ENCODE assay signal across 2 cellular contexts in the genomic region with DNA sequence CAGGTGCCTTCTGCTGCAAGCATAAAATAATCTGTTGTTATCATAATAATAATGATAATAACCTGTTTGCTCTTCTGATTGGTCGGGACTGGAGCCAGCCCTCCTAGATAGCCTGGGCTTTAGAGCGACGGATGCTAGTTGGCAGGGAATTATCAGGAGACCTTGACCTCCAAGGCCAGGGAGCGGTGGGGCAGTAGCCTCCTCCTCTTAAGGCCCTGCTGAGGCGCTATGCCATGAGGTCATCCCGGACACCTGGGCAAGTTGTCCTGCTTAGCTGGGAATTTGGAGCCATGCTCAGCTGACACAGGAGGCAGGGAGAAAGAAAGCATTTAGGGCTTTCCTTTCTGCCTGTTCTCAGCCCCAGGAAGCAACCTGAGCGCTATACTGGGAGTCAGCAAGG.
TF ChIP-seq lines count a peak whose summit lies in the region.

No MANE protein-coding gene starts in this region.

TF ChIP-seq in HepG2, 621 proteins besides CTCF, POLR2A, EP300 and RAD21:
- no peak for TF ChIP-seq KDM3A (CRISPR knock-in tag; IDR thresholded peaks at IDR 0.05; ENCODE audit: low read depth)
- TF ChIP-seq, protein P1, sequence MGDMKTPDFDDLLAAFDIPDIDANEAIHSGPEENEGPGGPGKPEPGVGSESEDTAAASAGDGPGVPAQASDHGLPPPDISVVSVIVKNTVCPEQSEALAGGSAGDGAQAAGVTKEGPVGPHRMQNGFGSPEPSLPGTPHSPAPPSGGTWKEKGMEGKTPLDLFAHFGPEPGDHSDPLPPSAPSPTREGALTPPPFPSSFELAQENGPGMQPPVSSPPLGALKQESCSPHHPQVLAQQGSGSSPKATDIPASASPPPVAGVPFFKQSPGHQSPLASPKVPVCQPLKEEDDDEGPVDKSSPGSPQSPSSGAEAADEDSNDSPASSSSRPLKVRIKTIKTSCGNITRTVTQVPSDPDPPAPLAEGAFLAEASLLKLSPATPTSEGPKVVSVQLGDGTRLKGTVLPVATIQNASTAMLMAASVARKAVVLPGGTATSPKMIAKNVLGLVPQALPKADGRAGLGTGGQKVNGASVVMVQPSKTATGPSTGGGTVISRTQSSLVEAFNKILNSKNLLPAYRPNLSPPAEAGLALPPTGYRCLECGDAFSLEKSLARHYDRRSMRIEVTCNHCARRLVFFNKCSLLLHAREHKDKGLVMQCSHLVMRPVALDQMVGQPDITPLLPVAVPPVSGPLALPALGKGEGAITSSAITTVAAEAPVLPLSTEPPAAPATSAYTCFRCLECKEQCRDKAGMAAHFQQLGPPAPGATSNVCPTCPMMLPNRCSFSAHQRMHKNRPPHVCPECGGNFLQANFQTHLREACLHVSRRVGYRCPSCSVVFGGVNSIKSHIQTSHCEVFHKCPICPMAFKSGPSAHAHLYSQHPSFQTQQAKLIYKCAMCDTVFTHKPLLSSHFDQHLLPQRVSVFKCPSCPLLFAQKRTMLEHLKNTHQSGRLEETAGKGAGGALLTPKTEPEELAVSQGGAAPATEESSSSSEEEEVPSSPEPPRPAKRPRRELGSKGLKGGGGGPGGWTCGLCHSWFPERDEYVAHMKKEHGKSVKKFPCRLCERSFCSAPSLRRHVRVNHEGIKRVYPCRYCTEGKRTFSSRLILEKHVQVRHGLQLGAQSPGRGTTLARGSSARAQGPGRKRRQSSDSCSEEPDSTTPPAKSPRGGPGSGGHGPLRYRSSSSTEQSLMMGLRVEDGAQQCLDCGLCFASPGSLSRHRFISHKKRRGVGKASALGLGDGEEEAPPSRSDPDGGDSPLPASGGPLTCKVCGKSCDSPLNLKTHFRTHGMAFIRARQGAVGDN (CRISPR knock-in tag; IDR thresholded peaks at IDR 0.05), result 0 out of 2 replicates have a peak, but pooled peaks have one; percentile 21
- TF ChIP-seq ZNF777 (CRISPR knock-in tag; IDR thresholded peaks at IDR 0.05), result no peak
- TF ChIP-seq RARA (CRISPR knock-in tag; IDR thresholded peaks at IDR 0.05), result peak; percentile 27; the same call in 1 of the 2 replicates
- 0 out of 2 replicates have a peak, but pooled peaks have one; percentile 34 for TF ChIP-seq NRL (CRISPR knock-in tag; IDR thresholded peaks at IDR 0.05; ENCODE audit: borderline replicate concordance)
- TF ChIP-seq FOXM1 (CRISPR knock-in tag; IDR thresholded peaks at IDR 0.05), result no peak
- TF ChIP-seq NFYB (CRISPR knock-in tag; IDR thresholded peaks at IDR 0.05), result 0 out of 2 replicates have a peak, but pooled peaks have one; percentile 14
- peak; percentile 48; the same call in 1 of the 2 replicates for TF ChIP-seq NR2F6 (IDR thresholded peaks at IDR 0.05)
- peak; percentile 58; the same call in 1 of the 2 replicates for TF ChIP-seq NR2F6 (CRISPR knock-in tag; IDR thresholded peaks at IDR 0.05)
- peak; percentile 32; the same call in 1 of the 2 replicates for TF ChIP-seq SALL1 (CRISPR knock-in tag; IDR thresholded peaks at IDR 0.05)
- peak in 1 of 2 experiments; percentile 55; a peak in 1 of 4 replicates for TF ChIP-seq NR2F1 (CRISPR knock-in tag; IDR thresholded peaks at IDR 0.05)
- TF ChIP-seq SIX4 (CRISPR knock-in tag; IDR thresholded peaks at IDR 0.05), result no peak
- no peak for TF ChIP-seq ZNF780A (CRISPR knock-in tag; IDR thresholded peaks at IDR 0.05)
- no peak for TF ChIP-seq GZF1 (CRISPR knock-in tag; IDR thresholded peaks at IDR 0.05)
- no peak for TF ChIP-seq ZSCAN9 (CRISPR knock-in tag; IDR thresholded peaks at IDR 0.05; ENCODE audit: borderline replicate concordance)
- 0 out of 2 replicates have a peak, but pooled peaks have one; percentile 22 for TF ChIP-seq RXRA (CRISPR knock-in tag; IDR thresholded peaks at IDR 0.05)
- TF ChIP-seq, protein P2, sequence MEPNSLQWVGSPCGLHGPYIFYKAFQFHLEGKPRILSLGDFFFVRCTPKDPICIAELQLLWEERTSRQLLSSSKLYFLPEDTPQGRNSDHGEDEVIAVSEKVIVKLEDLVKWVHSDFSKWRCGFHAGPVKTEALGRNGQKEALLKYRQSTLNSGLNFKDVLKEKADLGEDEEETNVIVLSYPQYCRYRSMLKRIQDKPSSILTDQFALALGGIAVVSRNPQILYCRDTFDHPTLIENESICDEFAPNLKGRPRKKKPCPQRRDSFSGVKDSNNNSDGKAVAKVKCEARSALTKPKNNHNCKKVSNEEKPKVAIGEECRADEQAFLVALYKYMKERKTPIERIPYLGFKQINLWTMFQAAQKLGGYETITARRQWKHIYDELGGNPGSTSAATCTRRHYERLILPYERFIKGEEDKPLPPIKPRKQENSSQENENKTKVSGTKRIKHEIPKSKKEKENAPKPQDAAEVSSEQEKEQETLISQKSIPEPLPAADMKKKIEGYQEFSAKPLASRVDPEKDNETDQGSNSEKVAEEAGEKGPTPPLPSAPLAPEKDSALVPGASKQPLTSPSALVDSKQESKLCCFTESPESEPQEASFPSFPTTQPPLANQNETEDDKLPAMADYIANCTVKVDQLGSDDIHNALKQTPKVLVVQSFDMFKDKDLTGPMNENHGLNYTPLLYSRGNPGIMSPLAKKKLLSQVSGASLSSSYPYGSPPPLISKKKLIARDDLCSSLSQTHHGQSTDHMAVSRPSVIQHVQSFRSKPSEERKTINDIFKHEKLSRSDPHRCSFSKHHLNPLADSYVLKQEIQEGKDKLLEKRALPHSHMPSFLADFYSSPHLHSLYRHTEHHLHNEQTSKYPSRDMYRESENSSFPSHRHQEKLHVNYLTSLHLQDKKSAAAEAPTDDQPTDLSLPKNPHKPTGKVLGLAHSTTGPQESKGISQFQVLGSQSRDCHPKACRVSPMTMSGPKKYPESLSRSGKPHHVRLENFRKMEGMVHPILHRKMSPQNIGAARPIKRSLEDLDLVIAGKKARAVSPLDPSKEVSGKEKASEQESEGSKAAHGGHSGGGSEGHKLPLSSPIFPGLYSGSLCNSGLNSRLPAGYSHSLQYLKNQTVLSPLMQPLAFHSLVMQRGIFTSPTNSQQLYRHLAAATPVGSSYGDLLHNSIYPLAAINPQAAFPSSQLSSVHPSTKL (CRISPR knock-in tag; IDR thresholded peaks at IDR 0.05), result peak; percentile 35
TF ChIP-seq in HepG2: peak in this region for 9.

TF ChIP-seq in SK-N-SH treated with all-trans-retinoic acid at 6 μM for 48 hours, 23 proteins besides CTCF, POLR2A, EP300 and RAD21:
- no peak for TF ChIP-seq GLIS3 (CRISPR knock-in tag; IDR thresholded peaks at IDR 0.05)
- TF ChIP-seq, protein P3, sequence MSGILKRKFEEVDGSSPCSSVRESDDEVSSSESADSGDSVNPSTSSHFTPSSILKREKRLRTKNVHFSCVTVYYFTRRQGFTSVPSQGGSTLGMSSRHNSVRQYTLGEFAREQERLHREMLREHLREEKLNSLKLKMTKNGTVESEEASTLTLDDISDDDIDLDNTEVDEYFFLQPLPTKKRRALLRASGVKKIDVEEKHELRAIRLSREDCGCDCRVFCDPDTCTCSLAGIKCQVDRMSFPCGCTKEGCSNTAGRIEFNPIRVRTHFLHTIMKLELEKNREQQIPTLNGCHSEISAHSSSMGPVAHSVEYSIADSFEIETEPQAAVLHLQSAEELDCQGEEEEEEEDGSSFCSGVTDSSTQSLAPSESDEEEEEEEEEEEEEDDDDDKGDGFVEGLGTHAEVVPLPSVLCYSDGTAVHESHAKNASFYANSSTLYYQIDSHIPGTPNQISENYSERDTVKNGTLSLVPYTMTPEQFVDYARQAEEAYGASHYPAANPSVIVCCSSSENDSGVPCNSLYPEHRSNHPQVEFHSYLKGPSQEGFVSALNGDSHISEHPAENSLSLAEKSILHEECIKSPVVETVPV (CRISPR knock-in tag; IDR thresholded peaks at IDR 0.05), result no peak
- no peak for TF ChIP-seq ARNTL (CRISPR knock-in tag; IDR thresholded peaks at IDR 0.05; ENCODE audit: borderline replicate concordance, low read depth)
- TF ChIP-seq ISL1 (CRISPR knock-in tag; IDR thresholded peaks at IDR 0.05), result no peak
- TF ChIP-seq OSR1 (CRISPR knock-in tag; IDR thresholded peaks at IDR 0.05), result no peak
- TF ChIP-seq, protein P4, sequence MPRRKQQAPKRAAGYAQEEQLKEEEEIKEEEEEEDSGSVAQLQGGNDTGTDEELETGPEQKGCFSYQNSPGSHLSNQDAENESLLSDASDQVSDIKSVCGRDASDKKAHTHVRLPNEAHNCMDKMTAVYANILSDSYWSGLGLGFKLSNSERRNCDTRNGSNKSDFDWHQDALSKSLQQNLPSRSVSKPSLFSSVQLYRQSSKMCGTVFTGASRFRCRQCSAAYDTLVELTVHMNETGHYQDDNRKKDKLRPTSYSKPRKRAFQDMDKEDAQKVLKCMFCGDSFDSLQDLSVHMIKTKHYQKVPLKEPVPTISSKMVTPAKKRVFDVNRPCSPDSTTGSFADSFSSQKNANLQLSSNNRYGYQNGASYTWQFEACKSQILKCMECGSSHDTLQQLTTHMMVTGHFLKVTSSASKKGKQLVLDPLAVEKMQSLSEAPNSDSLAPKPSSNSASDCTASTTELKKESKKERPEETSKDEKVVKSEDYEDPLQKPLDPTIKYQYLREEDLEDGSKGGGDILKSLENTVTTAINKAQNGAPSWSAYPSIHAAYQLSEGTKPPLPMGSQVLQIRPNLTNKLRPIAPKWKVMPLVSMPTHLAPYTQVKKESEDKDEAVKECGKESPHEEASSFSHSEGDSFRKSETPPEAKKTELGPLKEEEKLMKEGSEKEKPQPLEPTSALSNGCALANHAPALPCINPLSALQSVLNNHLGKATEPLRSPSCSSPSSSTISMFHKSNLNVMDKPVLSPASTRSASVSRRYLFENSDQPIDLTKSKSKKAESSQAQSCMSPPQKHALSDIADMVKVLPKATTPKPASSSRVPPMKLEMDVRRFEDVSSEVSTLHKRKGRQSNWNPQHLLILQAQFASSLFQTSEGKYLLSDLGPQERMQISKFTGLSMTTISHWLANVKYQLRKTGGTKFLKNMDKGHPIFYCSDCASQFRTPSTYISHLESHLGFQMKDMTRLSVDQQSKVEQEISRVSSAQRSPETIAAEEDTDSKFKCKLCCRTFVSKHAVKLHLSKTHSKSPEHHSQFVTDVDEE (CRISPR knock-in tag; IDR thresholded peaks at IDR 0.05), result no peak
- TF ChIP-seq TOX (CRISPR knock-in tag; IDR thresholded peaks at IDR 0.05; ENCODE audit: borderline replicate concordance), result no peak
- no peak for TF ChIP-seq ZNF8 (CRISPR knock-in tag; IDR thresholded peaks at IDR 0.05)
- no peak for TF ChIP-seq ZFP30 (CRISPR knock-in tag; IDR thresholded peaks at IDR 0.05)
- TF ChIP-seq, protein P5, sequence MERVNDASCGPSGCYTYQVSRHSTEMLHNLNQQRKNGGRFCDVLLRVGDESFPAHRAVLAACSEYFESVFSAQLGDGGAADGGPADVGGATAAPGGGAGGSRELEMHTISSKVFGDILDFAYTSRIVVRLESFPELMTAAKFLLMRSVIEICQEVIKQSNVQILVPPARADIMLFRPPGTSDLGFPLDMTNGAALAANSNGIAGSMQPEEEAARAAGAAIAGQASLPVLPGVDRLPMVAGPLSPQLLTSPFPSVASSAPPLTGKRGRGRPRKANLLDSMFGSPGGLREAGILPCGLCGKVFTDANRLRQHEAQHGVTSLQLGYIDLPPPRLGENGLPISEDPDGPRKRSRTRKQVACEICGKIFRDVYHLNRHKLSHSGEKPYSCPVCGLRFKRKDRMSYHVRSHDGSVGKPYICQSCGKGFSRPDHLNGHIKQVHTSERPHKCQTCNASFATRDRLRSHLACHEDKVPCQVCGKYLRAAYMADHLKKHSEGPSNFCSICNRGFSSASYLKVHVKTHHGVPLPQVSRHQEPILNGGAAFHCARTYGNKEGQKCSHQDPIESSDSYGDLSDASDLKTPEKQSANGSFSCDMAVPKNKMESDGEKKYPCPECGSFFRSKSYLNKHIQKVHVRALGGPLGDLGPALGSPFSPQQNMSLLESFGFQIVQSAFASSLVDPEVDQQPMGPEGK (CRISPR knock-in tag; IDR thresholded peaks at IDR 0.05; ENCODE audit: borderline replicate concordance), result no peak
- no peak for TF ChIP-seq ZC3H10 (CRISPR knock-in tag; IDR thresholded peaks at IDR 0.05)
- TF ChIP-seq TCF4 (CRISPR knock-in tag; IDR thresholded peaks at IDR 0.05; ENCODE audit: borderline replicate concordance), result no peak
- TF ChIP-seq, protein P6, sequence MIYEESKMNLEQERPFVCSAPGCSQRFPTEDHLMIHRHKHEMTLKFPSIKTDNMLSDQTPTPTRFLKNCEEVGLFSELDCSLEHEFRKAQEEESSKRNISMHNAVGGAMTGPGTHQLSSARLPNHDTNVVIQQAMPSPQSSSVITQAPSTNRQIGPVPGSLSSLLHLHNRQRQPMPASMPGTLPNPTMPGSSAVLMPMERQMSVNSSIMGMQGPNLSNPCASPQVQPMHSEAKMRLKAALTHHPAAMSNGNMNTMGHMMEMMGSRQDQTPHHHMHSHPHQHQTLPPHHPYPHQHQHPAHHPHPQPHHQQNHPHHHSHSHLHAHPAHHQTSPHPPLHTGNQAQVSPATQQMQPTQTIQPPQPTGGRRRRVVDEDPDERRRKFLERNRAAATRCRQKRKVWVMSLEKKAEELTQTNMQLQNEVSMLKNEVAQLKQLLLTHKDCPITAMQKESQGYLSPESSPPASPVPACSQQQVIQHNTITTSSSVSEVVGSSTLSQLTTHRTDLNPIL (CRISPR knock-in tag; IDR thresholded peaks at IDR 0.05; ENCODE audit: low read depth), result no peak
- no peak for TF ChIP-seq CSDC2 (CRISPR knock-in tag; IDR thresholded peaks at IDR 0.05)
- TF ChIP-seq, protein P7, sequence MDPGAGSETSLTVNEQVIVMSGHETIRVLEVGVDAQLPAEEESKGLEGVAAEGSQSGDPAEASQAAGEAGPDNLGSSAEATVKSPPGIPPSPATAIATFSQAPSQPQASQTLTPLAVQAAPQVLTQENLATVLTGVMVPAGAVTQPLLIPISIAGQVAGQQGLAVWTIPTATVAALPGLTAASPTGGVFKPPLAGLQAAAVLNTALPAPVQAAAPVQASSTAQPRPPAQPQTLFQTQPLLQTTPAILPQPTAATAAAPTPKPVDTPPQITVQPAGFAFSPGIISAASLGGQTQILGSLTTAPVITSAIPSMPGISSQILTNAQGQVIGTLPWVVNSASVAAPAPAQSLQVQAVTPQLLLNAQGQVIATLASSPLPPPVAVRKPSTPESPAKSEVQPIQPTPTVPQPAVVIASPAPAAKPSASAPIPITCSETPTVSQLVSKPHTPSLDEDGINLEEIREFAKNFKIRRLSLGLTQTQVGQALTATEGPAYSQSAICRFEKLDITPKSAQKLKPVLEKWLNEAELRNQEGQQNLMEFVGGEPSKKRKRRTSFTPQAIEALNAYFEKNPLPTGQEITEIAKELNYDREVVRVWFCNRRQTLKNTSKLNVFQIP (CRISPR knock-in tag; IDR thresholded peaks at IDR 0.05; ENCODE audit: borderline replicate concordance, low read depth), result no peak
- TF ChIP-seq PPARA (CRISPR knock-in tag; IDR thresholded peaks at IDR 0.05; ENCODE audit: borderline replicate concordance), result no peak
- TF ChIP-seq ESRRG (CRISPR knock-in tag; IDR thresholded peaks at IDR 0.05), result no peak
- no peak for TF ChIP-seq ZNF565 (CRISPR knock-in tag; conservative IDR thresholded peaks at IDR 0.05; ENCODE audit: low read depth)
